25 cellular contexts compared by ENCODE assay signal in genomic region chr5:114038756-114039155, GRCh38.
"Had no signal": no experiment of that assay in that cellular context is flagged by ENCODE, and none has a peak within 500 bp of the region (broad histone marks: within the 10 kb centered on the region; RNA-seq: fewer than 3 reads in every experiment).

No MANE protein-coding gene starts in this region.

- H3K4me3 ChIP-seq: neural progenitor cell, ovary, psoas muscle, right lobe of liver, sigmoid colon, smooth muscle cell, spleen, suprapubic skin, testis, tibial artery, transverse colon, upper lobe of right lung, uterus had no signal

- H3K9me3 ChIP-seq: ovary, psoas muscle, right lobe of liver, sigmoid colon, testis, tibial artery, upper lobe of right lung, uterus had no signal

- H3K36me3 ChIP-seq: neural progenitor cell, ovary, right lobe of liver, sigmoid colon, spleen, suprapubic skin, tibial artery, transverse colon, upper lobe of right lung, uterus had no signal

- H3K27ac ChIP-seq: neural progenitor cell, ovary, parathyroid adenoma, psoas muscle, right lobe of liver, sigmoid colon, spleen, suprapubic skin, testis, tibial artery, transverse colon, upper lobe of right lung, uterus had no signal

- H3K4me1 ChIP-seq: neural progenitor cell, parathyroid adenoma, psoas muscle, right lobe of liver, sigmoid colon, spleen, suprapubic skin, testis, tibial artery, transverse colon, upper lobe of right lung, uterus had no signal

- DNase-seq: natural killer cell; occipital lobe; ovary; psoas muscle; right lobe of liver; sigmoid colon; spleen; stimulated activated CD4-positive, alpha-beta T cell treated with anti-CD3 and anti-CD28 coated beads, Interleukin-12 subunit alpha, Interleukin-12 subunit beta, amount 100 ng/mL, for 4 hours; stimulated activated CD4-positive, alpha-beta T cell treated with anti-CD3 and anti-CD28 coated beads, Interleukin-1b, Interleukin-23, amount 100 ng/mL, for 48 hours; stimulated activated CD4-positive, alpha-beta T cell treated with anti-CD3 and anti-CD28 coated beads, Interleukin-4, amount 100 ng/mL, for 1 hour; stimulated activated CD4-positive, alpha-beta T cell treated with anti-CD3 and anti-CD28 coated beads, Interleukin-4, amount 100 ng/mL, for 4 hours; stimulated activated CD8-positive, alpha-beta memory T cell treated with anti-CD3 and anti-CD28 coated beads, Interleukin-4, amount 100 ng/mL, for 48 hours; stimulated activated naive CD4-positive, alpha-beta T cell; stimulated activated naive CD8-positive, alpha-beta T cell treated with anti-CD3 and anti-CD28 coated beads, Interleukin-15, amount 100 ng/mL, for 72 hours; stimulated activated naive CD8-positive, alpha-beta T cell treated with anti-CD3 and anti-CD28 coated beads, Interleukin-15, Interleukin-2, amounts not matched to agents 100 U/mL and 50 U/mL, for 24 hours; substantia nigra; testis; tibial artery; transverse colon; upper lobe of right lung; uterus had no signal

- H3K27me3 ChIP-seq: neural progenitor cell, ovary, right lobe of liver, sigmoid colon, spleen, suprapubic skin, testis, transverse colon, upper lobe of right lung, uterus had no signal
